ENCODE assay signal across 2 cellular contexts in the genomic region with DNA sequence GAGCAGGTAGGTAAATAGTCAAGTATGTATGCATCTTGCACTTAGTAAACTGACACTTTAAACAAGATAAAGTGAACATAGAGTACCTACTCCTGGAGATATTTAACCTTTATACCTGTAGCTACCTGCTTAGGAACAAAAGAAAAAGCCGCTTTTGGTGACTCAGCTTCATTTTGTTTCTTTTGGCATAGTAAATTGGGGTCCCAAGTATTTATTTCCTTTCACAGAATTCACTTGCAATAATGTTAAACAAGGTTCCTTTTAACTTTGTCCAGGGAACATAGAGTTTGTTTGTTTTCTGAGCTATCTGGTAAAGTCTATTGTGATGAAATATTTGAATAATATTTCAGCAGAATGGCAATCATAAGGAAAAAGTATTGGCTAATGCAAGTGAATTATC.
A peak's percentile ranks its signal among the peaks of the same experiment; 100 is the strongest.
TF ChIP-seq lines count a peak whose summit lies in the region.

No MANE protein-coding gene starts in this region.

TF ChIP-seq in A549, 52 proteins besides CTCF, POLR2A, EP300 and RAD21 (continues in another document):
- TF ChIP-seq, protein P1, sequence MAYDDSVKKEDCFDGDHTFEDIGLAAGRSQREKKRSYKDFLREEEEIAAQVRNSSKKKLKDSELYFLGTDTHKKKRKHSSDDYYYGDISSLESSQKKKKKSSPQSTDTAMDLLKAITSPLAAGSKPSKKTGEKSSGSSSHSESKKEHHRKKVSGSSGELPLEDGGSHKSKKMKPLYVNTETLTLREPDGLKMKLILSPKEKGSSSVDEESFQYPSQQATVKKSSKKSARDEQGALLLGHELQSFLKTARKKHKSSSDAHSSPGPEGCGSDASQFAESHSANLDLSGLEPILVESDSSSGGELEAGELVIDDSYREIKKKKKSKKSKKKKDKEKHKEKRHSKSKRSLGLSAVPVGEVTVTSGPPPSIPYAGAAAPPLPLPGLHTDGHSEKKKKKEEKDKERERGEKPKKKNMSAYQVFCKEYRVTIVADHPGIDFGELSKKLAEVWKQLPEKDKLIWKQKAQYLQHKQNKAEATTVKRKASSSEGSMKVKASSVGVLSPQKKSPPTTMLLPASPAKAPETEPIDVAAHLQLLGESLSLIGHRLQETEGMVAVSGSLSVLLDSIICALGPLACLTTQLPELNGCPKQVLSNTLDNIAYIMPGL (CRISPR knock-in tag; IDR thresholded peaks at IDR 0.05; ENCODE audit: borderline replicate concordance): no peak
- TF ChIP-seq REST (IDR thresholded peaks at IDR 0.05) (no peak), RCOR1 (IDR thresholded peaks at IDR 0.05; ENCODE audit: low read depth, low read length) (no peak), JUNB (IDR thresholded peaks at IDR 0.05) (peak; percentile 64), RFX5 (IDR thresholded peaks at IDR 0.05) (no peak), MAZ (IDR thresholded peaks at IDR 0.05; ENCODE audit: borderline replicate concordance, low read depth, low read length) (no peak), RARB (CRISPR knock-in tag; IDR thresholded peaks at IDR 0.05) (no peak), ZSCAN20 (CRISPR knock-in tag; IDR thresholded peaks at IDR 0.05) (no peak), HDAC2 (IDR thresholded peaks at IDR 0.05) (no peak), CBX2 (IDR thresholded peaks at IDR 0.05; ENCODE audit: borderline replicate concordance, low read depth) (no peak), MAFK (IDR thresholded peaks at IDR 0.05; ENCODE audit: partially characterized antibody) (no peak), NR3C1 (IDR thresholded peaks at IDR 0.05) (no peak), GATA3 (IDR thresholded peaks at IDR 0.05; ENCODE audit: borderline replicate concordance) (peak; percentile 52; the same call in 1 of the 2 replicates), KDM5A (IDR thresholded peaks at IDR 0.05) (no peak), JUN (IDR thresholded peaks at IDR 0.05) (peak in 1 of 2 experiments; percentile 48; a peak in 1 of 5 replicates), ELK1 (IDR thresholded peaks at IDR 0.05; ENCODE audit: low read depth, low read length) (no peak), ESRRA (IDR thresholded peaks at IDR 0.05; ENCODE audit: borderline replicate concordance, low read length) (no peak), BHLHE40 (IDR thresholded peaks at IDR 0.05; ENCODE audit: low read depth, low read length) (no peak), FOSB (CRISPR knock-in tag; IDR thresholded peaks at IDR 0.05) (no peak), CEBPB (IDR thresholded peaks at IDR 0.05) (peak; percentile 70 to 89), NPAS2 (CRISPR knock-in tag; IDR thresholded peaks at IDR 0.05; ENCODE audit: borderline replicate concordance) (no peak)
- TF ChIP-seq, protein P2, sequence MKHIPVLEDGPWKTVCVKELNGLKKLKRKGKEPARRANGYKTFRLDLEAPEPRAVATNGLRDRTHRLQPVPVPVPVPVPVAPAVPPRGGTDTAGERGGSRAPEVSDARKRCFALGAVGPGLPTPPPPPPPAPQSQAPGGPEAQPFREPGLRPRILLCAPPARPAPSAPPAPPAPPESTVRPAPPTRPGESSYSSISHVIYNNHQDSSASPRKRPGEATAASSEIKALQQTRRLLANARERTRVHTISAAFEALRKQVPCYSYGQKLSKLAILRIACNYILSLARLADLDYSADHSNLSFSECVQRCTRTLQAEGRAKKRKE (CRISPR knock-in tag; IDR thresholded peaks at IDR 0.05; ENCODE audit: low read depth): no peak
- TF ChIP-seq, protein P3, sequence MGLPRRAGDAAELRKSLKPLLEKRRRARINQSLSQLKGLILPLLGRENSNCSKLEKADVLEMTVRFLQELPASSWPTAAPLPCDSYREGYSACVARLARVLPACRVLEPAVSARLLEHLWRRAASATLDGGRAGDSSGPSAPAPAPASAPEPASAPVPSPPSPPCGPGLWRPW (IDR thresholded peaks at IDR 0.05): peak; percentile 74; the same call in 1 of the 2 replicates
- TF ChIP-seq, protein P4, sequence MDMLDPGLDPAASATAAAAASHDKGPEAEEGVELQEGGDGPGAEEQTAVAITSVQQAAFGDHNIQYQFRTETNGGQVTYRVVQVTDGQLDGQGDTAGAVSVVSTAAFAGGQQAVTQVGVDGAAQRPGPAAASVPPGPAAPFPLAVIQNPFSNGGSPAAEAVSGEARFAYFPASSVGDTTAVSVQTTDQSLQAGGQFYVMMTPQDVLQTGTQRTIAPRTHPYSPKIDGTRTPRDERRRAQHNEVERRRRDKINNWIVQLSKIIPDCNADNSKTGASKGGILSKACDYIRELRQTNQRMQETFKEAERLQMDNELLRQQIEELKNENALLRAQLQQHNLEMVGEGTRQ (IDR thresholded peaks at IDR 0.05): no peak

TF ChIP-seq in HCT116, 20 proteins besides CTCF, POLR2A, EP300 and RAD21 (continued from another document):
- TF ChIP-seq TCF7L2 (IDR thresholded peaks at IDR 0.05; ENCODE audit: borderline replicate concordance, extremely low read depth, insufficient read depth, insufficient read length) (no peak), ZNF274 (IDR thresholded peaks at IDR 0.05; ENCODE audit: low read depth, low read length) (no peak)
